Comparison of ENCODE assay signal across 9 cellular contexts in genomic region chr18:42052137-42052708, GRCh38.
DNase-seq lines count a peak whose midpoint lies in the region; ATAC-seq and TF ChIP-seq lines count a peak whose summit lies in the region.
"Had no signal": no experiment of that assay in that cellular context is flagged by ENCODE, and none has a peak within 500 bp of the region (broad histone marks: within the 10 kb centered on the region; RNA-seq: fewer than 3 reads in every experiment).

No MANE protein-coding gene starts in this region.

- no peak overlapping the region for H3K9ac ChIP-seq in fibroblast of lung (ENCODE audit: insufficient read depth, low read length)

- H3K4me2 ChIP-seq in fibroblast of lung (ENCODE audit: extremely low read depth, insufficient read depth, low read length), result no peak overlapping the region

- H2AFZ ChIP-seq in fibroblast of lung (ENCODE audit: low read length), result no peak overlapping the region

- H3K27me3 ChIP-seq in cardiac muscle cell, result no peaks in the 10 kb centered on the region
- H3K27me3 ChIP-seq in fibroblast of lung (ENCODE audit: control insufficient read depth, insufficient read depth, low read length), result no peaks in the 10 kb centered on the region
- no peaks in the 10 kb centered on the region for H3K27me3 ChIP-seq in tibial nerve

- H3K9me3 ChIP-seq in cardiac muscle cell (ENCODE audit: low read depth), result no peaks in the 10 kb centered on the region
- H3K9me3 ChIP-seq in fibroblast of lung (ENCODE audit: control insufficient read depth, insufficient read depth, low read depth, low read length), result no peaks in the 10 kb centered on the region
- H3K9me3 ChIP-seq in tibial nerve, result no peaks in the 10 kb centered on the region

- H3K36me3 ChIP-seq in cardiac muscle cell (peaks cover 7% of the 10 kb centered on the region), fibroblast of lung (ENCODE audit: control insufficient read depth, insufficient read depth, low read length) (no peaks in the 10 kb centered on the region), tibial nerve (peaks cover 0 to 33% (median 0%) of the 10 kb centered on the region in 3 donors)

- no peak for TF ChIP-seq EP300 in tibial nerve (IDR thresholded peaks at IDR 0.05)

- WGBS in tibial nerve, 2 donors, result 48 to 54% methylated on average over 3 of the region's 3 CpGs

- no peaks in the 10 kb centered on the region for H3K79me2 ChIP-seq in fibroblast of lung (ENCODE audit: control insufficient read depth, insufficient read depth, low read length)

- H3K4me3 ChIP-seq in cardiac muscle cell (no peak overlapping the region), fibroblast of lung (replicated peaks in 1 of 4; ENCODE audit: control extremely low read depth in 1 of 4, insufficient read depth in 1 of 4, low read depth in 3 of 4, low read length in 4 of 4) (no peak overlapping the region), tibial nerve (no peak overlapping the region)

- DNase-seq in cardiac muscle cell (ENCODE audit: low read depth in 1 of 2, low spot score in 1 of 2), result peak in 1 of 2 donors; percentile 59
- DNase-seq in left cardiac atrium, result no peak
- DNase-seq in RKO (ENCODE audit: low spot score), result peak; percentile 65
- DNase-seq in fibroblast of lung (ENCODE audit: low read depth in 2 of 2), result peak; percentile 17 to 60
- no peak for DNase-seq in tibial nerve (ENCODE audit: low spot score in 2 of 2)
- no peak for DNase-seq in activated gamma-delta T cell treated with Interleukin-2 at 50 U/mL for 16 hours
- DNase-seq in NCI-H510A (lab: John Stamatoyannopoulos, UW), result no peak
- DNase-seq: stimulated activated naive B cell treated with anti-CD40 and anti-IgM and Interleukin-4, amounts not matched to agents 10 μg/mL and 1 μg/mL and 100 μg/mL, for 72 hours had no signal

- peak; percentile 68 for TF ChIP-seq CTCF in cardiac muscle cell (IDR thresholded peaks at IDR 0.05; ENCODE audit: low read depth, low read length)
- peak; percentile 31 to 60 for TF ChIP-seq CTCF in fibroblast of lung (conservative IDR thresholded peaks at IDR 0.05 in 1 of 2, IDR thresholded peaks at IDR 0.05 in 1 of 2; ENCODE audit: low read depth in 1 of 2, low read length in 2 of 2)
- peak in 3 of 5 experiments; percentile 16 to 46 (median 28) for TF ChIP-seq CTCF in tibial nerve (IDR thresholded peaks at IDR 0.05)

- intact Hi-C loops in left cardiac atrium (cut with DNase I), result loop anchor here in 1 of 2 donors (5.0 to 10.0 kb wide), 2 partner anchors 1343 to 1510 kb away; no protein-coding TSS in a partner anchor

- TF ChIP-seq POLR2A in tibial nerve (IDR thresholded peaks at IDR 0.05), result no peak

- no peaks in the 10 kb centered on the region for H3K4me1 ChIP-seq in cardiac muscle cell (ENCODE audit: low read depth)
- no peaks in the 10 kb centered on the region for H3K4me1 ChIP-seq in fibroblast of lung (ENCODE audit: control insufficient read depth, extremely low read depth, insufficient read depth, low read length)
- peaks cover 0 to 18% (median 0%) of the 10 kb centered on the region in 4 donors for H3K4me1 ChIP-seq in tibial nerve

- H3K27ac ChIP-seq in cardiac muscle cell, result no peak overlapping the region
- no peak overlapping the region for H3K27ac ChIP-seq in fibroblast of lung (ENCODE audit: insufficient read depth, low read length)
- no peak overlapping the region for H3K27ac ChIP-seq in tibial nerve

- ATAC-seq in left cardiac atrium (no peak), HG02970 (IDR thresholded peaks at IDR 0.05; ENCODE audit: low FRiP score, unreplicated experiment) (no peak)
- ATAC-seq: stimulated activated naive B cell treated with anti-CD40 and anti-IgM and Interleukin-4, amounts not matched to agents 10 μg/mL and 1 μg/mL and 100 μg/mL, for 72 hours had no signal

- H4K20me1 ChIP-seq in fibroblast of lung (ENCODE audit: control insufficient read depth, extremely low read depth, insufficient read depth, low read length), result no peaks in the 10 kb centered on the region

Comparison
In these comparisons a context has a peak if more than half of its experiments do, and no peak if none do; other contexts are left out.
1. DNase-seq: peak in RKO (single experiment) and fibroblast of lung (2 of 2); none in left cardiac atrium (single experiment), tibial nerve (0 of 2), activated gamma-delta T cell treated with Interleukin-2 at 50 U/mL for 16 hours (single experiment) and NCI-H510A (single experiment).
2. Peak in every context shown above with its lines, with median percentiles within 50 percentile points of each other: CTCF ChIP-seq.